ENCODE assay signal across 8 cellular contexts in genomic region chr3:94648270-94649180, GRCh38.
DNase-seq lines count a peak whose midpoint lies in the region; ATAC-seq, FAIRE-seq and TF ChIP-seq lines count a peak whose summit lies in the region.
"Not testable (repeated sequence)": the region's sequence is repeated elsewhere in the genome, so short reads cannot be mapped to it uniquely, and the experiment has no call there.

No MANE protein-coding gene starts in this region.

- H3K4me3 ChIP-seq in PC-3 (ENCODE audit: low read length); bronchial epithelial cell (ENCODE audit: low read depth, low read length); epithelial cell of proximal tubule (ENCODE audit: low read depth, low read length); upper lobe of right lung: not testable (repeated sequence)

- peak; percentile 55 for FAIRE-seq in bronchial epithelial cell (lab: Jason Lieb, UNC)

- CTCF ChIA-PET in PC-3 (lab: Charles Lee): not testable (repeated sequence)

- peaks cover 11% of the 10 kb centered on the region; the same call in 1 of the 2 replicates for H3K4me1 ChIP-seq in PC-3 (ENCODE audit: insufficient read depth, low read length)
- not testable (repeated sequence) for H3K4me1 ChIP-seq in upper lobe of right lung

- TF ChIP-seq CTCF in PC-3 (conservative IDR thresholded peaks at IDR 0.05; ENCODE audit: low read depth, low read length); bronchial epithelial cell (IDR thresholded peaks at IDR 0.05; ENCODE audit: insufficient read depth, low read length, severe bottlenecking); epithelial cell of proximal tubule (conservative IDR thresholded peaks at IDR 0.05; ENCODE audit: low read depth, low read length); upper lobe of right lung (IDR thresholded peaks at IDR 0.05): not testable (repeated sequence)

- ATAC-seq in PC-3: not testable (repeated sequence)
- ATAC-seq in upper lobe of right lung: peak; percentile 70

- H3K9ac ChIP-seq in PC-3 (ENCODE audit: low read length): not testable (repeated sequence)

- H3F3A ChIP-seq in PC-3 (ENCODE audit: low read length, unreplicated experiment): not testable (repeated sequence)

- not testable (repeated sequence) for H3K36me3 ChIP-seq in PC-3 (ENCODE audit: low read depth, low read length); bronchial epithelial cell (ENCODE audit: control insufficient read depth, insufficient read depth, low read length); upper lobe of right lung

- H3K27ac ChIP-seq in PC-3 (ENCODE audit: low read length): not testable (repeated sequence)
- peak overlapping the region; percentile 3 for H3K27ac ChIP-seq in upper lobe of right lung

- POLR2A ChIA-PET in PC-3 (lab: Charles Lee; ENCODE audit: unreplicated experiment): not testable (repeated sequence)

- H3K4me2 ChIP-seq in PC-3 (ENCODE audit: low read length): not testable (repeated sequence)

- not testable (repeated sequence) for H2AFZ ChIP-seq in PC-3 (ENCODE audit: low read length)

- not testable (repeated sequence) for BruUV-seq in PC-3 (replicated peaks; lab: Mats Ljungman, UMichigan)

- DNase-seq in ACHN (peak; percentile 49), HT-29 (ENCODE audit: low spot score) (peak; percentile 92), PC-3 (peak; percentile 31), bronchial epithelial cell (ENCODE audit: low read depth) (peak; percentile 56), epithelial cell of proximal tubule (ENCODE audit: low read depth) (peak; percentile 84), left kidney (ENCODE audit: low read depth, low spot score) (peak; percentile 37), mucosa of gallbladder (ENCODE audit: low spot score) (peak; percentile 57)
- not testable (repeated sequence) for DNase-seq in upper lobe of right lung

- not testable (repeated sequence) for H3K79me2 ChIP-seq in PC-3 (ENCODE audit: low read length)

- H3K27me3 ChIP-seq in PC-3 (ENCODE audit: low read length); bronchial epithelial cell (ENCODE audit: control insufficient read depth, insufficient read depth, low read length); upper lobe of right lung: not testable (repeated sequence)

- intact Hi-C loops in PC-3 (cut with micrococcal nuclease); upper lobe of right lung (cut with DNase I): not testable (repeated sequence)

- H3K9me3 ChIP-seq in PC-3 (ENCODE audit: low read length); upper lobe of right lung: not testable (repeated sequence)

- H4K20me1 ChIP-seq in PC-3 (ENCODE audit: low read length): not testable (repeated sequence)

- in situ Hi-C loops in ACHN (cut with HindIII; ENCODE audit: low pct_ligation_motif_present, low pct_unique_long_range_greater_than_20kb, low sequenced_read_pairs): not testable (repeated sequence)

- H3K9me2 ChIP-seq in PC-3 (replicated peaks; ENCODE audit: low read length): not testable (repeated sequence)
